Comparison of ENCODE assay signal across 7 cellular contexts in genomic region chr1:151510614-151510956, GRCh38. TPM values are rescaled to one million over a fixed set of nuclear protein-coding genes. Genes with fewer than 3 reads are reported as not detected.
A peak's percentile ranks its signal among the peaks of the same experiment; 100 is the strongest.
DNase-seq lines count a peak whose midpoint lies in the region; ATAC-seq and TF ChIP-seq lines count a peak whose summit lies in the region.

No MANE protein-coding gene starts in this region.

- peak overlapping the region; percentile 89 for H3K9ac ChIP-seq in iPS-15b (ENCODE audit: low read depth, low read length)

- ATAC-seq in stimulated activated effector memory CD8-positive, alpha-beta T cell treated with anti-CD3 and anti-CD28 coated beads, Interleukin-12 subunit alpha, Interleukin-12 subunit beta, amount 100 ng/mL, for 72 hours = no peak
- ATAC-seq in GM18511 (IDR thresholded peaks at IDR 0.05; ENCODE audit: unreplicated experiment) = no peak
- no peak for ATAC-seq in HG02759 (IDR thresholded peaks at IDR 0.05; ENCODE audit: unreplicated experiment)

- no peaks in the 10 kb centered on the region for H3K36me3 ChIP-seq in HEK293 (ENCODE audit: control insufficient read depth in 2 of 2, insufficient read depth in 1 of 2, low read length in 2 of 2)
- no peaks in the 10 kb centered on the region for H3K36me3 ChIP-seq in iPS-15b (ENCODE audit: control insufficient read depth, insufficient read depth, low read length)

- peaks cover 22% of the 10 kb centered on the region for H3K27me3 Mint-ChIP-seq in activated CD4-positive, alpha-beta memory T cell treated with anti-CD3 and anti-CD28 coated beads, Interleukin-2, amount 10 ng/mL, durations not matched to agents 7 days and 5 days

- no peak overlapping the region for H3K27ac Mint-ChIP-seq in activated CD4-positive, alpha-beta memory T cell treated with anti-CD3 and anti-CD28 coated beads, Interleukin-2, amount 10 ng/mL, durations not matched to agents 7 days and 5 days
- H3K27ac Mint-ChIP-seq in stimulated activated effector memory CD8-positive, alpha-beta T cell treated with anti-CD3 and anti-CD28 coated beads, Interleukin-12 subunit alpha, Interleukin-12 subunit beta, amount 100 ng/mL, for 72 hours = peak overlapping the region; percentile 21

- no peaks in the 10 kb centered on the region for H3K36me3 Mint-ChIP-seq in activated CD4-positive, alpha-beta memory T cell treated with anti-CD3 and anti-CD28 coated beads, Interleukin-2, amount 10 ng/mL, durations not matched to agents 7 days and 5 days (ENCODE audit: low read depth)
- H3K36me3 Mint-ChIP-seq in stimulated activated effector memory CD8-positive, alpha-beta T cell treated with anti-CD3 and anti-CD28 coated beads, Interleukin-12 subunit alpha, Interleukin-12 subunit beta, amount 100 ng/mL, for 72 hours = no peaks in the 10 kb centered on the region

- H3K27me3 ChIP-seq in iPS-15b (ENCODE audit: control insufficient read depth, insufficient read depth, low read length) = no peaks in the 10 kb centered on the region

- H3K4me1 ChIP-seq in HEK293 (ENCODE audit: control insufficient read depth, insufficient read depth, low read length) = peaks cover 16% of the 10 kb centered on the region
- H3K4me1 ChIP-seq in iPS-15b (ENCODE audit: control insufficient read depth, insufficient read depth, low read length) = peaks cover 23% of the 10 kb centered on the region

- H3K4me3 ChIP-seq in HEK293 (ENCODE audit: low read depth, low read length) = peak overlapping the region; percentile 64
- H3K4me3 ChIP-seq in iPS-15b (ENCODE audit: low read depth, low read length) = peak overlapping the region; percentile 89

- H3K27ac ChIP-seq in HEK293 (ENCODE audit: extremely low read depth, low read depth, low read length) = peak overlapping the region; percentile 59; the same call in 1 of the 2 replicates

- H3K4me3 Mint-ChIP-seq in activated CD4-positive, alpha-beta memory T cell treated with anti-CD3 and anti-CD28 coated beads, Interleukin-2, amount 10 ng/mL, durations not matched to agents 7 days and 5 days = peak overlapping the region; percentile 83
- H3K4me3 Mint-ChIP-seq in stimulated activated effector memory CD8-positive, alpha-beta T cell treated with anti-CD3 and anti-CD28 coated beads, Interleukin-12 subunit alpha, Interleukin-12 subunit beta, amount 100 ng/mL, for 72 hours = peak overlapping the region; percentile 74

- POLR2A ChIA-PET in HEK293 (lab: Yijun Ruan, JAX) = interaction anchor here (0.6 to 1.9 kb wide), 11 partner anchors 8 to 538 kb away, joined by 3 to 17 read pairs (median 6); partner anchors contain the start of genes POGZ, TDRKH, TUFT1 and VPS72
- POLR2A ChIA-PET in activated CD4-positive, alpha-beta memory T cell treated with anti-CD3 and anti-CD28 coated beads, Interleukin-2, amount 10 ng/mL, durations not matched to agents 7 days and 5 days (lab: Charles Lee) = interaction anchor here (1.1 to 1.4 kb wide), 3 partner anchors 25 to 65 kb away, joined by 3 to 4 read pairs (median 3); no protein-coding TSS in a partner anchor

- CTCF ChIA-PET in HEK293 (lab: Yijun Ruan, JAX) = interaction anchor here (0.6 to 1.1 kb wide), 3 partner anchors 46 to 292 kb away, joined by 4 read pairs; no protein-coding TSS in a partner anchor
- CTCF ChIA-PET in activated CD4-positive, alpha-beta memory T cell treated with anti-CD3 and anti-CD28 coated beads, Interleukin-2, amount 10 ng/mL, durations not matched to agents 7 days and 5 days (lab: Charles Lee) = interaction anchor here (1.0 to 2.1 kb wide), 5 partner anchors 9 to 66 kb away, joined by 3 to 6 read pairs (median 4); no protein-coding TSS in a partner anchor

- H3K4me1 Mint-ChIP-seq in activated CD4-positive, alpha-beta memory T cell treated with anti-CD3 and anti-CD28 coated beads, Interleukin-2, amount 10 ng/mL, durations not matched to agents 7 days and 5 days = peaks cover 26% of the 10 kb centered on the region
- peaks cover 33% of the 10 kb centered on the region for H3K4me1 Mint-ChIP-seq in stimulated activated effector memory CD8-positive, alpha-beta T cell treated with anti-CD3 and anti-CD28 coated beads, Interleukin-12 subunit alpha, Interleukin-12 subunit beta, amount 100 ng/mL, for 72 hours

- no peaks in the 10 kb centered on the region for H3K9me3 Mint-ChIP-seq in activated CD4-positive, alpha-beta memory T cell treated with anti-CD3 and anti-CD28 coated beads, Interleukin-2, amount 10 ng/mL, durations not matched to agents 7 days and 5 days
- no peaks in the 10 kb centered on the region for H3K9me3 Mint-ChIP-seq in stimulated activated effector memory CD8-positive, alpha-beta T cell treated with anti-CD3 and anti-CD28 coated beads, Interleukin-12 subunit alpha, Interleukin-12 subunit beta, amount 100 ng/mL, for 72 hours

- TF ChIP-seq CTCF in HEK293 (tag by site-specific recombination; IDR thresholded peaks at IDR 0.05) = no peak

- DNase-seq in activated CD4-positive, alpha-beta memory T cell treated with anti-CD3 and anti-CD28 coated beads, Interleukin-2, amount 10 ng/mL, durations not matched to agents 7 days and 5 days = no peak
- DNase-seq in stimulated activated effector memory CD8-positive, alpha-beta T cell treated with anti-CD3 and anti-CD28 coated beads, Interleukin-12 subunit alpha, Interleukin-12 subunit beta, amount 100 ng/mL, for 72 hours (ENCODE audit: low spot score in 2 of 2) = no peak
- DNase-seq in anterior cingulate cortex (lab: John Stamatoyannopoulos, UW) = no peak

- H3K9me3 ChIP-seq in HEK293 (ENCODE audit: control insufficient read depth, insufficient read depth, low read depth, low read length) = no peaks in the 10 kb centered on the region
- no peaks in the 10 kb centered on the region for H3K9me3 ChIP-seq in iPS-15b (ENCODE audit: control insufficient read depth, insufficient read depth, low read length)

TF ChIP-seq in HEK293, 187 proteins besides CTCF, POLR2A, EP300 and RAD21:
- TF ChIP-seq ZNF777 (tag by site-specific recombination; IDR thresholded peaks at IDR 0.05; ENCODE audit: borderline replicate concordance) (0 out of 2 replicates have a peak, but pooled peaks have one; percentile 58), ZNF645 (tag by site-specific recombination; IDR thresholded peaks at IDR 0.05) (no peak), ZNF664 (tag by site-specific recombination; IDR thresholded peaks at IDR 0.05) (peak; percentile 77), ZNF18 (tag by site-specific recombination; IDR thresholded peaks at IDR 0.05) (no peak)

RNA-seq across cellular contexts. Expression of gene CGN, which starts 0.6 kb away (rescaled TPM):
- under 1 TPM; 0.43 to 0.96 TPM for total RNA-seq in activated CD4-positive, alpha-beta memory T cell treated with anti-CD3 and anti-CD28 coated beads, Interleukin-2, amount 10 ng/mL, durations not matched to agents 7 days and 5 days

RNA-seq across cellular contexts. Expression of gene TUFT1, which starts 29.5 kb away (rescaled TPM):
- 1 to 10 TPM; 4.5 to 4.9 TPM for total RNA-seq in activated CD4-positive, alpha-beta memory T cell treated with anti-CD3 and anti-CD28 coated beads, Interleukin-2, amount 10 ng/mL, durations not matched to agents 7 days and 5 days

RNA-seq across cellular contexts. Expression of gene POGZ, which starts 51.3 kb away (rescaled TPM):
- 10 to 100 TPM; 67.2 to 73.2 TPM for total RNA-seq in activated CD4-positive, alpha-beta memory T cell treated with anti-CD3 and anti-CD28 coated beads, Interleukin-2, amount 10 ng/mL, durations not matched to agents 7 days and 5 days
